Comparison of ENCODE assay signal across 2 cellular contexts in genomic region chr16:81447383-81448101, GRCh38.
TF ChIP-seq lines count a peak whose summit lies in the region.

No MANE protein-coding gene starts in this region.

TF ChIP-seq in H1, 55 proteins besides CTCF, POLR2A, EP300 and RAD21:
- no peak for TF ChIP-seq BRCA1 (IDR thresholded peaks at IDR 0.05; ENCODE audit: low read depth, low read length)
- no peak for TF ChIP-seq POU5F1 (IDR thresholded peaks at IDR 0.05; ENCODE audit: low read depth, low read length)
- TF ChIP-seq RBBP5 (IDR thresholded peaks at IDR 0.05; ENCODE audit: borderline replicate concordance, low read depth, low read length), result no peak
- TF ChIP-seq KDM4A (IDR thresholded peaks at IDR 0.05; ENCODE audit: low read depth, low read length, severe bottlenecking), result no peak
- TF ChIP-seq JUND (IDR thresholded peaks at IDR 0.05; ENCODE audit: low read length), result no peak
- no peak for TF ChIP-seq GABPA (IDR thresholded peaks at IDR 0.05; ENCODE audit: borderline replicate concordance, insufficient read depth, low read length)
- TF ChIP-seq ATF3 (IDR thresholded peaks at IDR 0.05; ENCODE audit: insufficient read depth, low read depth, low read length), result no peak
- no peak for TF ChIP-seq ASH2L (IDR thresholded peaks at IDR 0.05; ENCODE audit: low read length)
- no peak for TF ChIP-seq JUN (IDR thresholded peaks at IDR 0.05; ENCODE audit: low read depth, low read length)
- no peak for TF ChIP-seq CBX5 (IDR thresholded peaks at IDR 0.05; ENCODE audit: low read depth, low read length)
- no peak for TF ChIP-seq ATF2 (IDR thresholded peaks at IDR 0.05; ENCODE audit: low read length)
- TF ChIP-seq SIN3A (conservative IDR thresholded peaks at IDR 0.05 in 1 of 2, IDR thresholded peaks at IDR 0.05 in 1 of 2; ENCODE audit: low read depth in 1 of 2, low read length in 2 of 2), result no peak
- TF ChIP-seq FOSL1 (IDR thresholded peaks at IDR 0.05; ENCODE audit: insufficient read depth, low read depth, low read length), result no peak
- no peak for TF ChIP-seq NRF1 (IDR thresholded peaks at IDR 0.05; ENCODE audit: low read depth, low read length)
- TF ChIP-seq SP4 (IDR thresholded peaks at IDR 0.05; ENCODE audit: low read length), result no peak
- TF ChIP-seq TBP (IDR thresholded peaks at IDR 0.05; ENCODE audit: low read depth, low read length), result no peak
- no peak for TF ChIP-seq SIRT6 (IDR thresholded peaks at IDR 0.05; ENCODE audit: low read length)
- no peak for TF ChIP-seq CEBPB (IDR thresholded peaks at IDR 0.05; ENCODE audit: low read depth, low read length)
- no peak for TF ChIP-seq TEAD4 (IDR thresholded peaks at IDR 0.05; ENCODE audit: low read depth, low read length)
- no peak for TF ChIP-seq TAF1 (IDR thresholded peaks at IDR 0.05; ENCODE audit: low read depth, low read length)

TF ChIP-seq in neural cell, 6 proteins besides CTCF, POLR2A, EP300 and RAD21:
- TF ChIP-seq REST (IDR thresholded peaks at IDR 0.05; ENCODE audit: borderline replicate concordance) (no peak), SMC3 (conservative IDR thresholded peaks at IDR 0.05; ENCODE audit: poor library complexity) (no peak), TAF1 (IDR thresholded peaks at IDR 0.05; ENCODE audit: low read depth) (no peak), POLR2AphosphoS5 (IDR thresholded peaks at IDR 0.05) (no peak), MXI1 (conservative IDR thresholded peaks at IDR 0.05; ENCODE audit: poor library complexity, severe bottlenecking) (no peak), EZH2 (IDR thresholded peaks at IDR 0.05; ENCODE audit: borderline replicate concordance, insufficient read depth, low read length, poor library complexity, severe bottlenecking) (no peak)
